20 cellular contexts compared by ENCODE assay signal in genomic region chr16:35711435-35711834, GRCh38.
DNase-seq lines count a peak whose midpoint lies in the region; ATAC-seq and TF ChIP-seq lines count a peak whose summit lies in the region.
"Had no signal": no experiment of that assay in that cellular context is flagged by ENCODE, and none has a peak within 500 bp of the region (broad histone marks: within the 10 kb centered on the region; RNA-seq: fewer than 3 reads in every experiment).

No MANE protein-coding gene starts in this region.

- H3K27ac ChIP-seq in tibial artery (no peak overlapping the region), colonic mucosa (no peak overlapping the region)
- H3K27ac ChIP-seq: BLaER1, C4-2B had no signal

- H3K9me3 ChIP-seq in tibial artery (peaks cover 0 to 40% (median 25%) of the 10 kb centered on the region in 3 donors), colonic mucosa (no peaks in the 10 kb centered on the region)

- H3K9me3 Mint-ChIP-seq in osteocyte (ENCODE audit: unreplicated experiment): peaks cover 50% of the 10 kb centered on the region

- no peaks in the 10 kb centered on the region for H3K4me1 ChIP-seq in tibial artery
- H3K4me1 ChIP-seq in colonic mucosa: no peaks in the 10 kb centered on the region
- H3K4me1 ChIP-seq: BLaER1 had no signal

- no peak overlapping the region for H3K4me3 ChIP-seq in tibial artery
- H3K4me3 ChIP-seq in colonic mucosa: no peak overlapping the region
- H3K4me3 ChIP-seq: BLaER1, GM12878, GM23338 had no signal

- TF ChIP-seq CTCF in osteocyte (IDR thresholded peaks at IDR 0.05): no peak
- no peak for TF ChIP-seq CTCF in tibial artery (IDR thresholded peaks at IDR 0.05)
- no peak for TF ChIP-seq CTCF in colonic mucosa (IDR thresholded peaks at IDR 0.05)

- no peak overlapping the region for H3K9ac ChIP-seq in colonic mucosa (ENCODE audit: low read depth in 2 of 2, low read length in 2 of 2)
- H3K9ac ChIP-seq: BLaER1 had no signal

- H3K27ac Mint-ChIP-seq in osteocyte (ENCODE audit: unreplicated experiment): no peak overlapping the region
- H3K27ac Mint-ChIP-seq: B cell; CD4-positive, alpha-beta T cell; CD8-positive, alpha-beta memory T cell; GM23338; H9 had no signal

- intact Hi-C loops in left ventricle myocardium superior (cut with micrococcal nuclease) (no loop called here), Right ventricle myocardium superior (cut with DNase I) (no loop called here), tibial artery (cut with DNase I; ENCODE audit: low total_unique reads) (no loop called here), colonic mucosa (cut with DNase I) (no loop called here)

- H3K27me3 Mint-ChIP-seq in osteocyte (ENCODE audit: unreplicated experiment): no peaks in the 10 kb centered on the region
- H3K27me3 Mint-ChIP-seq: B cell; CD4-positive, alpha-beta T cell; CD8-positive, alpha-beta memory T cell had no signal

- H3K36me3 ChIP-seq in tibial artery (no peaks in the 10 kb centered on the region), colonic mucosa (no peaks in the 10 kb centered on the region)
- H3K36me3 ChIP-seq: BLaER1 had no signal

- H3K27me3 ChIP-seq in tibial artery (no peaks in the 10 kb centered on the region), colonic mucosa (no peaks in the 10 kb centered on the region)
- H3K27me3 ChIP-seq: BLaER1 had no signal

- H3K4me1 Mint-ChIP-seq in osteocyte (ENCODE audit: unreplicated experiment): no peaks in the 10 kb centered on the region
- H3K4me1 Mint-ChIP-seq: B cell; CD8-positive, alpha-beta memory T cell; GM23338; H9 had no signal

- ATAC-seq in left ventricle myocardium superior (peak; percentile 4), Right ventricle myocardium superior (ENCODE audit: poor library complexity) (no peak)
- ATAC-seq: GM12878, GM23338, HCT116 had no signal

- DNase-seq in left ventricle myocardium superior (no peak), Right ventricle myocardium superior (no peak), islet precursor cell (peak; percentile 7), osteocyte (ENCODE audit: extremely low spot score, unreplicated experiment) (peak; percentile 36), A172 (ENCODE audit: low spot score) (no peak), tibial artery (no peak), colonic mucosa (no peak)
- DNase-seq: CD4-positive, alpha-beta T cell; CD8-positive, alpha-beta memory T cell; DMS 273 treated with DMSO at 0.1 percent for 48 hours; DMS79; EL; GDM1; H9 had no signal

- H3K36me3 Mint-ChIP-seq in osteocyte (ENCODE audit: unreplicated experiment): no peaks in the 10 kb centered on the region
- H3K36me3 Mint-ChIP-seq: CD8-positive, alpha-beta memory T cell had no signal

- no peak overlapping the region for H3K4me3 Mint-ChIP-seq in osteocyte (ENCODE audit: unreplicated experiment)
- H3K4me3 Mint-ChIP-seq: B cell; CD4-positive, alpha-beta T cell; CD8-positive, alpha-beta memory T cell; GM23338; H9 had no signal

Comparison
In these comparisons a context has a peak if more than half of its experiments do, and no peak if none do; other contexts are left out.
1. DNase-seq: peak in islet precursor cell (single experiment) and osteocyte (single experiment); none in left ventricle myocardium superior (single experiment), Right ventricle myocardium superior (single experiment), A172 (single experiment), tibial artery (0 of 2) and colonic mucosa (single experiment).